1 cellular context compared by ENCODE assay signal in the genomic region with DNA sequence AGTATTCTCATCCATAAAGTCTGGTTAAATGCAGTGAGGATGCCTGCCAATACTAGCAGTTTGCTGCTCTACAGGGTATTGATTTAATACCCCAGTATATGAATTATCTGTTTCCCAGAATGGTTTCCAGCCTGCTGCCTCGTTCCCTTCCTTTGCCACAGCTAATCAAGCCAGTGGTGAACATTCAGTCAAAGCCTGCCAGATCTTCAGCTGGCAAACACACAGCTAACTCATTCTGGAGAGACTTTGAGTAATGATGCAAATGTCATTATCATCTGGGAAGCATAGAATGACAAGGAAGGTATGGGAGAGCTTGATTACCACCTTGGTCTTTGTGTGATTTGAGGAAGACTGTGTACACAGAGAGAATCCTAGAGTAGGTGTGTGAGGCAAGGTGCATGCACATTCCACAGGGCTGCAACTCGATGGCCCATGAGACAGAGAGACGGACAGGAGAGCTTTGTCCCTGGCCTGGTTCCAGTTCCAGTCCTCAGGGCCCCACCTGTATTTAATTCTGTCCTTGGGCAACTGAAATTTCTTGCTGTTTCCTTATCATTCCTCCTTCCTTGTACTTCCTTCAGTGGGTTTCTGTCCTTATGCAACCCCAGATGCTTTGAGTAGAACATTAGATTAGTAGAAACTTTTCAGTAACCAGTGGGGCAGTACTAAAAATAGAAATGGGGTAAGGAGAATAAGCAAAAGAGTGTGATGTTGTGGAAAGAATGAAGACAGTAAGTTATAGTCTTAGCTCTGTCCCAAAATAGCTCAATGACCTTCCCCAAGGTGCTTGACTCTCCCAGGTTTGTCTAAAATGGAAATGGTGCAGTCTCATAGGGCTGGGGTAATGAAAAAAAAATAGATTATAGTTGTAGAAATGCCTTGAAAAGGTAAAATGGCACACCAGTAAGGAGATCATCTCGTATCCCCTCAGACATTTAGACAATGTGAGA.
A peak's percentile ranks its signal among the peaks of the same experiment; 100 is the strongest.
TF ChIP-seq lines count a peak whose summit lies in the region.

No MANE protein-coding gene starts in this region.

TF ChIP-seq in K562, 482 proteins besides CTCF, POLR2A, EP300 and RAD21 (continued from another document):
- TF ChIP-seq, protein P1, sequence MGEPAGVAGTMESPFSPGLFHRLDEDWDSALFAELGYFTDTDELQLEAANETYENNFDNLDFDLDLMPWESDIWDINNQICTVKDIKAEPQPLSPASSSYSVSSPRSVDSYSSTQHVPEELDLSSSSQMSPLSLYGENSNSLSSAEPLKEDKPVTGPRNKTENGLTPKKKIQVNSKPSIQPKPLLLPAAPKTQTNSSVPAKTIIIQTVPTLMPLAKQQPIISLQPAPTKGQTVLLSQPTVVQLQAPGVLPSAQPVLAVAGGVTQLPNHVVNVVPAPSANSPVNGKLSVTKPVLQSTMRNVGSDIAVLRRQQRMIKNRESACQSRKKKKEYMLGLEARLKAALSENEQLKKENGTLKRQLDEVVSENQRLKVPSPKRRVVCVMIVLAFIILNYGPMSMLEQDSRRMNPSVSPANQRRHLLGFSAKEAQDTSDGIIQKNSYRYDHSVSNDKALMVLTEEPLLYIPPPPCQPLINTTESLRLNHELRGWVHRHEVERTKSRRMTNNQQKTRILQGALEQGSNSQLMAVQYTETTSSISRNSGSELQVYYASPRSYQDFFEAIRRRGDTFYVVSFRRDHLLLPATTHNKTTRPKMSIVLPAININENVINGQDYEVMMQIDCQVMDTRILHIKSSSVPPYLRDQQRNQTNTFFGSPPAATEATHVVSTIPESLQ (CRISPR knock-in tag; IDR thresholded peaks at IDR 0.05), result no peak
- TF ChIP-seq, protein P2, sequence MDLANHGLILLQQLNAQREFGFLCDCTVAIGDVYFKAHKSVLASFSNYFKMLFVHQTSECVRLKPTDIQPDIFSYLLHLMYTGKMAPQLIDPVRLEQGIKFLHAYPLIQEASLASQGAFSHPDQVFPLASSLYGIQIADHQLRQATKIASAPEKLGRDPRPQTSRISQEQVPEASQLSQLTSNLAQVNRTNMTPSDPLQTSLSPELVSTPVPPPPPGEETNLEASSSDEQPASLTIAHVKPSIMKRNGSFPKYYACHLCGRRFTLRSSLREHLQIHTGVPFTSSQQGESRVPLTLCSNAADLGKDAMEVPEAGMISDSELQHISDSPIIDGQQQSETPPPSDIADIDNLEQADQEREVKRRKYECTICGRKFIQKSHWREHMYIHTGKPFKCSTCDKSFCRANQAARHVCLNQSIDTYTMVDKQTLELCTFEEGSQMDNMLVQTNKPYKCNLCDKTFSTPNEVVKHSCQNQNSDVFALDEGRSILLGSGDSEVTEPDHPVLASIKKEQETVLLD (IDR thresholded peaks at IDR 0.05), result no peak
- TF ChIP-seq BHLHE40 (IDR thresholded peaks at IDR 0.05; ENCODE audit: low read length), result no peak
- TF ChIP-seq NFE2 (IDR thresholded peaks at IDR 0.05; ENCODE audit: low read depth), result no peak
- TF ChIP-seq ZNF407 (IDR thresholded peaks at IDR 0.05; ENCODE audit: low read depth), result no peak
- TF ChIP-seq, protein P3, sequence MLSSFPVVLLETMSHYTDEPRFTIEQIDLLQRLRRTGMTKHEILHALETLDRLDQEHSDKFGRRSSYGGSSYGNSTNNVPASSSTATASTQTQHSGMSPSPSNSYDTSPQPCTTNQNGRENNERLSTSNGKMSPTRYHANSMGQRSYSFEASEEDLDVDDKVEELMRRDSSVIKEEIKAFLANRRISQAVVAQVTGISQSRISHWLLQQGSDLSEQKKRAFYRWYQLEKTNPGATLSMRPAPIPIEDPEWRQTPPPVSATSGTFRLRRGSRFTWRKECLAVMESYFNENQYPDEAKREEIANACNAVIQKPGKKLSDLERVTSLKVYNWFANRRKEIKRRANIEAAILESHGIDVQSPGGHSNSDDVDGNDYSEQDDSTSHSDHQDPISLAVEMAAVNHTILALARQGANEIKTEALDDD (IDR thresholded peaks at IDR 0.05), result no peak
- TF ChIP-seq, protein P4, sequence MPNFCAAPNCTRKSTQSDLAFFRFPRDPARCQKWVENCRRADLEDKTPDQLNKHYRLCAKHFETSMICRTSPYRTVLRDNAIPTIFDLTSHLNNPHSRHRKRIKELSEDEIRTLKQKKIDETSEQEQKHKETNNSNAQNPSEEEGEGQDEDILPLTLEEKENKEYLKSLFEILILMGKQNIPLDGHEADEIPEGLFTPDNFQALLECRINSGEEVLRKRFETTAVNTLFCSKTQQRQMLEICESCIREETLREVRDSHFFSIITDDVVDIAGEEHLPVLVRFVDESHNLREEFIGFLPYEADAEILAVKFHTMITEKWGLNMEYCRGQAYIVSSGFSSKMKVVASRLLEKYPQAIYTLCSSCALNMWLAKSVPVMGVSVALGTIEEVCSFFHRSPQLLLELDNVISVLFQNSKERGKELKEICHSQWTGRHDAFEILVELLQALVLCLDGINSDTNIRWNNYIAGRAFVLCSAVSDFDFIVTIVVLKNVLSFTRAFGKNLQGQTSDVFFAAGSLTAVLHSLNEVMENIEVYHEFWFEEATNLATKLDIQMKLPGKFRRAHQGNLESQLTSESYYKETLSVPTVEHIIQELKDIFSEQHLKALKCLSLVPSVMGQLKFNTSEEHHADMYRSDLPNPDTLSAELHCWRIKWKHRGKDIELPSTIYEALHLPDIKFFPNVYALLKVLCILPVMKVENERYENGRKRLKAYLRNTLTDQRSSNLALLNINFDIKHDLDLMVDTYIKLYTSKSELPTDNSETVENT (CRISPR knock-in tag; IDR thresholded peaks at IDR 0.05), result no peak
- TF ChIP-seq CBFA2T3 (IDR thresholded peaks at IDR 0.05), result peak; percentile 58; the same call in 1 of the 2 replicates
- no peak for TF ChIP-seq FOXK2 (conservative IDR thresholded peaks at IDR 0.05 in 1 of 2, IDR thresholded peaks at IDR 0.05 in 1 of 2; ENCODE audit: low read depth in 2 of 2)
- no peak for TF ChIP-seq TCF3 (CRISPR knock-in tag; IDR thresholded peaks at IDR 0.05)
- 0 out of 2 replicates have a peak, but pooled peaks have one; percentile 16 for TF ChIP-seq PKNOX1 (IDR thresholded peaks at IDR 0.05)
